Comparison of ENCODE assay signal across 22 cellular contexts in genomic region chr6:132952468-132952867, GRCh38.
A peak's percentile ranks its signal among the peaks of the same experiment; 100 is the strongest.
DNase-seq lines count a peak whose midpoint lies in the region; ATAC-seq, FAIRE-seq and TF ChIP-seq lines count a peak whose summit lies in the region.
"Had no signal": no experiment of that assay in that cellular context is flagged by ENCODE, and none has a peak within 500 bp of the region (broad histone marks: within the 10 kb centered on the region; RNA-seq: fewer than 3 reads in every experiment).

No MANE protein-coding gene starts in this region.

- no peak overlapping the region for H2BK5ac ChIP-seq in IMR-90 (ENCODE audit: low read depth, low read length, poor library complexity, severe bottlenecking)

- no peak overlapping the region for H3K27ac ChIP-seq in IMR-90 (ENCODE audit: insufficient read depth, low read length)
- H3K27ac ChIP-seq in HepG2 (ENCODE audit: extremely low read length, insufficient read depth, low read length) = no peak overlapping the region
- no peak overlapping the region for H3K27ac ChIP-seq in right atrium auricular region
- H3K27ac ChIP-seq: KMS-11, Peyer's patch, SK-N-MC had no signal

- H3K27me3 ChIP-seq in IMR-90 (ENCODE audit: control insufficient read depth, insufficient read depth, low read length) (no peaks in the 10 kb centered on the region), HepG2 (ENCODE audit: control insufficient read depth in 1 of 2, insufficient read depth in 2 of 2, low read length in 2 of 2) (peaks cover 0 to 3% of the 10 kb centered on the region in 2 experiments; a peak in 2 of 5 replicates), right atrium auricular region (no peaks in the 10 kb centered on the region)
- H3K27me3 ChIP-seq: BE2C, Peyer's patch had no signal

- H3K4me1 Mint-ChIP-seq in WTC11 = 0 out of 2 replicates have a peak, but pooled peaks cover 3% of the 10 kb centered on the region

- H4K20me1 ChIP-seq in IMR-90 (ENCODE audit: insufficient read depth, low read length) (no peaks in the 10 kb centered on the region), HepG2 (ENCODE audit: insufficient read depth, low read length) (no peaks in the 10 kb centered on the region)

- BruUV-seq in IMR-90 (replicated peaks; lab: Mats Ljungman, UMichigan) = no TSS peak
- no TSS peak for BruUV-seq in HepG2 (replicated peaks; lab: Mats Ljungman, UMichigan)

- H3K79me2 ChIP-seq in HepG2 (ENCODE audit: insufficient read depth, low read length) = no peaks in the 10 kb centered on the region

- H3K18ac ChIP-seq in IMR-90 (ENCODE audit: low read depth, low read length) = no peak overlapping the region

- no peak overlapping the region for H3K14ac ChIP-seq in IMR-90 (replicated peaks; ENCODE audit: low read depth, low read length)

- no peak overlapping the region for H3K4ac ChIP-seq in IMR-90 (ENCODE audit: low read depth, low read length)

- H3K27ac Mint-ChIP-seq in WTC11 = no peak overlapping the region
- H3K27ac Mint-ChIP-seq: CD8-positive, alpha-beta T cell; HFFc6 had no signal

- DNase-seq in IMR-90 (peak; percentile 42), WTC11 (ENCODE audit: low spot score) (no peak), HepG2 (ENCODE audit: low spot score) (peak; percentile 45), GM12891 (ENCODE audit: insufficient read length, low spot score) (no peak), right atrium auricular region (ENCODE audit: low spot score) (no peak)
- no peak for DNase-seq in activated CD4-positive, CD25-positive, alpha-beta regulatory T cell (lab: John Stamatoyannopoulos, UW)
- DNase-seq: 8988T; BE2C; Calu3; CD8-positive, alpha-beta T cell; HFFc6; NCI-H1417; NCI-H187 treated with DMSO at 0.1 percent for 48 hours; NCI-H226; NCI-H524 treated with DMSO at 0.1 percent for 48 hours; Peyer's patch had no signal

- H4K5ac ChIP-seq in IMR-90 (ENCODE audit: low read depth, low read length) = no peak overlapping the region

- H3K9ac ChIP-seq in IMR-90 (ENCODE audit: low read depth, low read length) = no peak overlapping the region
- no peak overlapping the region for H3K9ac ChIP-seq in HepG2 (ENCODE audit: insufficient read depth, low read depth, low read length)
- H3K9ac ChIP-seq: KMS-11 had no signal

- TF ChIP-seq CTCF in IMR-90 (conservative IDR thresholded peaks at IDR 0.05; ENCODE audit: low read depth, low read length) (no peak), WTC11 (IDR thresholded peaks at IDR 0.05) (no peak), HepG2 (CRISPR knock-in tag; IDR thresholded peaks at IDR 0.05) (no peak), right atrium auricular region (IDR thresholded peaks at IDR 0.05) (no peak)

- no peak overlapping the region for H3K23ac ChIP-seq in IMR-90 (ENCODE audit: low read depth, low read length)

- no peak overlapping the region for H4K91ac ChIP-seq in IMR-90 (ENCODE audit: insufficient read depth, low read depth, low read length)

- TF ChIP-seq POLR2A in IMR-90 (IDR thresholded peaks at IDR 0.05; ENCODE audit: low read depth, low read length) = no peak
- no peak for TF ChIP-seq POLR2A in HepG2 (IDR thresholded peaks at IDR 0.05; ENCODE audit: insufficient read depth in 1 of 2, low read depth in 2 of 2, low read length in 2 of 2)
- no peak for TF ChIP-seq POLR2A in GM12891 (IDR thresholded peaks at IDR 0.05; ENCODE audit: low read depth, low read length)

- no peak overlapping the region for H3K4me2 ChIP-seq in IMR-90 (ENCODE audit: low read depth, low read length)
- H3K4me2 ChIP-seq in HepG2 (ENCODE audit: low read depth, low read length) = no peak overlapping the region
- H3K4me2 ChIP-seq: KMS-11 had no signal

- no peaks in the 10 kb centered on the region for H3K9me3 ChIP-seq in IMR-90 (ENCODE audit: control insufficient read depth, insufficient read depth, low read length)
- no peaks in the 10 kb centered on the region for H3K9me3 ChIP-seq in HepG2 (ENCODE audit: low read length)
- H3K9me3 ChIP-seq in right atrium auricular region = no peaks in the 10 kb centered on the region
- H3K9me3 ChIP-seq: BE2C, Peyer's patch had no signal

- TF ChIP-seq EP300 in HepG2 (IDR thresholded peaks at IDR 0.05; ENCODE audit: low read depth in 2 of 2, low read length in 2 of 2) (peak in 1 of 2 experiments; percentile 53; a peak in 1 of 4 replicates), HepG2 (CRISPR knock-in tag; IDR thresholded peaks at IDR 0.05; ENCODE audit: borderline replicate concordance) (no peak)

- no peak overlapping the region for H3K4me3 Mint-ChIP-seq in WTC11
- H3K4me3 Mint-ChIP-seq: CD8-positive, alpha-beta T cell; HFFc6 had no signal

- CTCF ChIA-PET in IMR-90 (lab: Yijun Ruan, JAX) = interaction anchor here (0.6 to 0.7 kb wide), 2 partner anchors 230 to 1027 kb away, joined by 3 read pairs; no protein-coding TSS in a partner anchor
- CTCF ChIA-PET in WTC11 (lab: Charles Lee) = no interaction called here
- CTCF ChIA-PET in HepG2 (lab: Yijun Ruan, JAX; ENCODE audit: low intra/inter-chr PET ratio, low total read pairs) = no interaction called here

- dilution Hi-C loops in IMR-90 (cut with HindIII; ENCODE audit: low sequenced_read_pairs, unreplicated experiment) = no loop called here

- H2AK5ac ChIP-seq in IMR-90 (ENCODE audit: low read depth, low read length) = no peak overlapping the region

- no peak overlapping the region for H2AFZ ChIP-seq in IMR-90 (replicated peaks; ENCODE audit: low read length, poor library complexity)
- H2AFZ ChIP-seq in HepG2 (ENCODE audit: low read length) = no peak overlapping the region

- H2BK20ac ChIP-seq in IMR-90 (ENCODE audit: low read depth, low read length) = no peak overlapping the region

- H3K9me3 Mint-ChIP-seq in WTC11 = no peaks in the 10 kb centered on the region
- H3K9me3 Mint-ChIP-seq: CD8-positive, alpha-beta T cell; HFFc6 had no signal

- ATAC-seq in IMR-90 (ENCODE audit: low read depth) (peak; percentile 37; the same call in 1 of the 2 replicates), WTC11 (no peak), HepG2 (no peak), GM21390 (IDR thresholded peaks at IDR 0.05; ENCODE audit: unreplicated experiment) (no peak)
- ATAC-seq: CD8-positive, alpha-beta T cell; Right ventricle myocardium inferior had no signal

- POLR2A ChIA-PET in IMR-90 (lab: Charles Lee; ENCODE audit: unreplicated experiment) (no interaction called here), WTC11 (lab: Charles Lee) (no interaction called here), HepG2 (lab: Yijun Ruan, JAX) (no interaction called here)

- H3K4me1 ChIP-seq in IMR-90 (ENCODE audit: control insufficient read depth, insufficient read depth, low read length) (no peaks in the 10 kb centered on the region), HepG2 (ENCODE audit: insufficient read depth, low read length) (peaks cover 16% of the 10 kb centered on the region), right atrium auricular region (no peaks in the 10 kb centered on the region)
- H3K4me1 ChIP-seq: BE2C, Peyer's patch had no signal

- H3K56ac ChIP-seq in IMR-90 (ENCODE audit: extremely low read depth, insufficient read depth, low read length) = no peak overlapping the region

- no peaks in the 10 kb centered on the region for H3K36me3 Mint-ChIP-seq in WTC11
- H3K36me3 Mint-ChIP-seq: CD8-positive, alpha-beta T cell had no signal

- no peak overlapping the region for H2BK15ac ChIP-seq in IMR-90 (ENCODE audit: low read depth, low read length)

- peak; percentile 98 for FAIRE-seq in A204.1 (lab: Jason Lieb, UNC)
- no peak for FAIRE-seq in HepG2 (lab: Jason Lieb, UNC)
- FAIRE-seq in GM12891 (lab: Jason Lieb, UNC) = no peak
- FAIRE-seq: H54 had no signal

- no peaks in the 10 kb centered on the region for H3K36me3 ChIP-seq in IMR-90 (ENCODE audit: control insufficient read depth, insufficient read depth, low read length)
- no peaks in the 10 kb centered on the region for H3K36me3 ChIP-seq in HepG2 (replicated peaks in 1 of 2; ENCODE audit: control insufficient read depth in 1 of 2, insufficient read depth in 2 of 2, low read length in 2 of 2)
- no peaks in the 10 kb centered on the region for H3K36me3 ChIP-seq in right atrium auricular region
- H3K36me3 ChIP-seq: BE2C, Peyer's patch had no signal

- no peaks in the 10 kb centered on the region for H3K79me1 ChIP-seq in IMR-90 (ENCODE audit: low read depth in 1 of 2, low read length in 2 of 2)

- TF ChIP-seq RAD21 in IMR-90 (IDR thresholded peaks at IDR 0.05; ENCODE audit: low read length) (no peak), HepG2 (CRISPR knock-in tag; IDR thresholded peaks at IDR 0.05) (no peak)

- H2AK9ac ChIP-seq in IMR-90 (replicated peaks; ENCODE audit: low read depth, low read length, poor library complexity) = no peak overlapping the region

- in situ Hi-C loops in IMR-90 (cut with MboI; ENCODE audit: low sequenced_read_pairs) (loop anchor here (25.0 kb wide), 1 partner anchor 960 kb away; no protein-coding TSS in a partner anchor), HepG2 (cut with HindIII; ENCODE audit: extremely low pct_ligation_motif_present, low pct_unique_long_range_greater_than_20kb) (no loop called here)

- no peaks in the 10 kb centered on the region for H3K27me3 Mint-ChIP-seq in WTC11 (ENCODE audit: low read depth)

- no peak overlapping the region for H4K8ac ChIP-seq in IMR-90 (ENCODE audit: low read depth in 2 of 2, low read length in 2 of 2)

- intact Hi-C loops in IMR-90 (cut with micrococcal nuclease) = no loop called here
- intact Hi-C loops in HepG2 (cut with micrococcal nuclease; ENCODE audit: unreplicated experiment) = no loop called here

- no peak overlapping the region for H3K4me3 ChIP-seq in IMR-90 (ENCODE audit: insufficient read depth, low read depth, low read length)
- no peak overlapping the region for H3K4me3 ChIP-seq in HepG2 (replicated peaks in 1 of 3; ENCODE audit: insufficient read depth in 1 of 3, low read depth in 2 of 3, low read length in 3 of 3)
- no peak overlapping the region for H3K4me3 ChIP-seq in right atrium auricular region
- H3K4me3 ChIP-seq: Peyer's patch, SK-N-MC had no signal

- H3K9me1 ChIP-seq in IMR-90 (ENCODE audit: insufficient read depth, low read length) = no peaks in the 10 kb centered on the region

- H2BK120ac ChIP-seq in IMR-90 (ENCODE audit: low read depth, low read length) = no peak overlapping the region

TF ChIP-seq in WTC11, 78 proteins besides CTCF, POLR2A, EP300 and RAD21:
- TF ChIP-seq ATF1 (CRISPR knock-in tag; IDR thresholded peaks at IDR 0.05) (no peak), GABPB1 (CRISPR knock-in tag; IDR thresholded peaks at IDR 0.05) (peak; percentile 88)

TF ChIP-seq in HepG2, 621 proteins besides CTCF, POLR2A, EP300 and RAD21 (continues in another document):
- TF ChIP-seq ZNF781 (CRISPR knock-in tag; IDR thresholded peaks at IDR 0.05; ENCODE audit: borderline replicate concordance, not compliant biosample characterization) = no peak
- TF ChIP-seq FOXA3 (CRISPR knock-in tag; IDR thresholded peaks at IDR 0.05) = peak; percentile 86
- peak; percentile 66; the same call in 1 of the 2 replicates for TF ChIP-seq HMG20A (CRISPR knock-in tag; IDR thresholded peaks at IDR 0.05; ENCODE audit: borderline replicate concordance)

TF ChIP-seq in GM12891, 5 proteins besides CTCF, POLR2A, EP300 and RAD21:
- TF ChIP-seq PAX5 (IDR thresholded peaks at IDR 0.05; ENCODE audit: insufficient read depth, low read length, severe bottlenecking) = no peak
- TF ChIP-seq SPI1 (IDR thresholded peaks at IDR 0.05; ENCODE audit: low read depth, low read length) = no peak
- no peak for TF ChIP-seq POLR2AphosphoS5 (IDR thresholded peaks at IDR 0.05; ENCODE audit: low read depth, low read length)
TF ChIP-seq in GM12891: peak in this region for 0.

Comparison
In these comparisons a context has a peak if more than half of its experiments do, and no peak if none do; other contexts are left out.
1. DNase-seq: peak in IMR-90 (single experiment) and HepG2 (single experiment); none in WTC11 (single experiment), activated CD4-positive, CD25-positive, alpha-beta regulatory T cell (0 of 4), GM12891 (single experiment) and right atrium auricular region (single experiment).